In the genomic region with DNA sequence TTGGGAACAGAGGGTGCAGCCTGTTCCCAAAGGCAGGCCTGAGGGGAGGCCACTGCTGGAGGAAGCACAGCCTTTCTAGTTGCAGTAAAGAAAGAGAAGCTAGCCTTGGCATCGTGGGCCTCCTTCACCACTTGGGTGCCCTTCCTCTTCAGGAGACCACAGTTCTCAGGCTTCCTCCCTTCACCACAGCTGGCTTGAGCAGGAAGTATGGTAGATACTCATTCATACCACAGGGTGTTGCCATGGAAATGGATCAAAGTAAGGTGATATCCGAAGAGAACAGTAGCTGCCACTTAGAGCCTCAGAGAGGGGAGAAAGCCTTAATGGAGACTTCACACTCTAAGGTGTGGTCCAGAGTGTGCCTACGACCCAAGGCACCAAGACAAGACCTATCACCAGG, we compare ENCODE assay signal across 9 cellular contexts.
DNase-seq lines count a peak whose midpoint lies in the region; ATAC-seq, FAIRE-seq and TF ChIP-seq lines count a peak whose summit lies in the region.
"Had no signal": no experiment of that assay in that cellular context is flagged by ENCODE, and none has a peak within 500 bp of the region (broad histone marks: within the 10 kb centered on the region; RNA-seq: fewer than 3 reads in every experiment).

No MANE protein-coding gene starts in this region.

- DNase-seq in GM12892 (ENCODE audit: insufficient read length) (no peak), M059J (ENCODE audit: low read depth) (peak; percentile 51), SHP77 treated with DMSO at 0.1 percent for 48 hours (lab: John Stamatoyannopoulos, UW) (no peak), NCI-H2081 (lab: John Stamatoyannopoulos, UW) (no peak), BE2C (no peak)
- DNase-seq in activated T-helper 1 cell treated with anti-CD3 and anti-CD28 coated beads, Interleukin-12 subunit alpha, Interleukin-12 subunit beta, Interleukin-2, Interleukin-4 antibody, amounts not matched to agents 30 ng/mL and 10 ng/mL and 1 ng/mL, durations not matched to agents 14 hours and 24 hours and 36 hours (ENCODE audit: low spot score): peak; percentile 71

- H3K4me1 ChIP-seq in thymus (ENCODE audit: control insufficient read depth, insufficient read depth, low read length): peaks cover 19% of the 10 kb centered on the region
- H3K4me1 ChIP-seq in BE2C: peaks cover 14% of the 10 kb centered on the region

- H3K36me3 ChIP-seq in thymus (ENCODE audit: control insufficient read depth, insufficient read depth) (no peaks in the 10 kb centered on the region), BE2C (no peaks in the 10 kb centered on the region)

- H3K27ac Mint-ChIP-seq in activated T-helper 1 cell treated with anti-CD3 and anti-CD28 coated beads, Interleukin-12 subunit alpha, Interleukin-12 subunit beta, Interleukin-2, Interleukin-4 antibody, amounts not matched to agents 30 ng/mL and 10 ng/mL and 1 ng/mL, durations not matched to agents 14 hours and 24 hours and 36 hours: peak overlapping the region; percentile 95

- H3K4me1 Mint-ChIP-seq in activated T-helper 1 cell treated with anti-CD3 and anti-CD28 coated beads, Interleukin-12 subunit alpha, Interleukin-12 subunit beta, Interleukin-2, Interleukin-4 antibody, amounts not matched to agents 30 ng/mL and 10 ng/mL and 1 ng/mL, durations not matched to agents 14 hours and 24 hours and 36 hours (ENCODE audit: low read depth): peaks cover 61% of the 10 kb centered on the region

- WGBS in thymus: 4% methylated on average over 3 of the region's 3 CpGs

- peak overlapping the region; percentile 71 for H3K4me3 Mint-ChIP-seq in activated T-helper 1 cell treated with anti-CD3 and anti-CD28 coated beads, Interleukin-12 subunit alpha, Interleukin-12 subunit beta, Interleukin-2, Interleukin-4 antibody, amounts not matched to agents 30 ng/mL and 10 ng/mL and 1 ng/mL, durations not matched to agents 14 hours and 24 hours and 36 hours

- intact Hi-C loops in activated T-helper 1 cell treated with anti-CD3 and anti-CD28 coated beads, Interleukin-12 subunit alpha, Interleukin-12 subunit beta, Interleukin-2, Interleukin-4 antibody, amounts not matched to agents 30 ng/mL and 10 ng/mL and 1 ng/mL, durations not matched to agents 14 hours and 24 hours and 36 hours (cut with micrococcal nuclease): loop anchor here (2.0 kb wide), 1 partner anchor 13 kb away; no protein-coding TSS in a partner anchor

- FAIRE-seq in GM12892 (lab: Jason Lieb, UNC): peak; percentile 73
- FAIRE-seq: bronchial epithelial cell had no signal

- no peak for TF ChIP-seq POLR2A in GM12892 (IDR thresholded peaks at IDR 0.05; ENCODE audit: low read depth, low read length)

- H3K9me3 Mint-ChIP-seq in activated T-helper 1 cell treated with anti-CD3 and anti-CD28 coated beads, Interleukin-12 subunit alpha, Interleukin-12 subunit beta, Interleukin-2, Interleukin-4 antibody, amounts not matched to agents 30 ng/mL and 10 ng/mL and 1 ng/mL, durations not matched to agents 14 hours and 24 hours and 36 hours: no peaks in the 10 kb centered on the region

- peak overlapping the region; percentile 38 for H3K27ac ChIP-seq in thymus (ENCODE audit: low read depth)

- TF ChIP-seq CTCF in BE2C (IDR thresholded peaks at IDR 0.05; ENCODE audit: low read depth, low read length): no peak

- ATAC-seq in GM21723 (IDR thresholded peaks at IDR 0.05; ENCODE audit: unreplicated experiment): peak; percentile 57

- peaks cover 1% of the 10 kb centered on the region for H3K36me3 Mint-ChIP-seq in activated T-helper 1 cell treated with anti-CD3 and anti-CD28 coated beads, Interleukin-12 subunit alpha, Interleukin-12 subunit beta, Interleukin-2, Interleukin-4 antibody, amounts not matched to agents 30 ng/mL and 10 ng/mL and 1 ng/mL, durations not matched to agents 14 hours and 24 hours and 36 hours (ENCODE audit: low read depth)

- H3K4me3 ChIP-seq in thymus (ENCODE audit: low read length) (no peak overlapping the region), BE2C (ENCODE audit: low read depth, low read length) (no peak overlapping the region)

- H3K27me3 Mint-ChIP-seq in activated T-helper 1 cell treated with anti-CD3 and anti-CD28 coated beads, Interleukin-12 subunit alpha, Interleukin-12 subunit beta, Interleukin-2, Interleukin-4 antibody, amounts not matched to agents 30 ng/mL and 10 ng/mL and 1 ng/mL, durations not matched to agents 14 hours and 24 hours and 36 hours (ENCODE audit: insufficient read depth): no peaks in the 10 kb centered on the region

- H3K27me3 ChIP-seq in thymus (ENCODE audit: control insufficient read depth, insufficient read depth): no peaks in the 10 kb centered on the region
- H3K27me3 ChIP-seq in BE2C: no peaks in the 10 kb centered on the region

- no peaks in the 10 kb centered on the region for H3K9me3 ChIP-seq in thymus (ENCODE audit: control insufficient read depth)
- H3K9me3 ChIP-seq in BE2C: no peaks in the 10 kb centered on the region

Comparison
In these comparisons a context has a peak if more than half of its experiments do, and no peak if none do; other contexts are left out.
1. DNase-seq: peak in M059J (single experiment) and activated T-helper 1 cell treated with anti-CD3 and anti-CD28 coated beads, Interleukin-12 subunit alpha, Interleukin-12 subunit beta, Interleukin-2, Interleukin-4 antibody, amounts not matched to agents 30 ng/mL and 10 ng/mL and 1 ng/mL, durations not matched to agents 14 hours and 24 hours and 36 hours (single experiment); none in GM12892 (single experiment), SHP77 treated with DMSO at 0.1 percent for 48 hours (single experiment), NCI-H2081 (0 of 2) and BE2C (single experiment).